In the genomic region with DNA sequence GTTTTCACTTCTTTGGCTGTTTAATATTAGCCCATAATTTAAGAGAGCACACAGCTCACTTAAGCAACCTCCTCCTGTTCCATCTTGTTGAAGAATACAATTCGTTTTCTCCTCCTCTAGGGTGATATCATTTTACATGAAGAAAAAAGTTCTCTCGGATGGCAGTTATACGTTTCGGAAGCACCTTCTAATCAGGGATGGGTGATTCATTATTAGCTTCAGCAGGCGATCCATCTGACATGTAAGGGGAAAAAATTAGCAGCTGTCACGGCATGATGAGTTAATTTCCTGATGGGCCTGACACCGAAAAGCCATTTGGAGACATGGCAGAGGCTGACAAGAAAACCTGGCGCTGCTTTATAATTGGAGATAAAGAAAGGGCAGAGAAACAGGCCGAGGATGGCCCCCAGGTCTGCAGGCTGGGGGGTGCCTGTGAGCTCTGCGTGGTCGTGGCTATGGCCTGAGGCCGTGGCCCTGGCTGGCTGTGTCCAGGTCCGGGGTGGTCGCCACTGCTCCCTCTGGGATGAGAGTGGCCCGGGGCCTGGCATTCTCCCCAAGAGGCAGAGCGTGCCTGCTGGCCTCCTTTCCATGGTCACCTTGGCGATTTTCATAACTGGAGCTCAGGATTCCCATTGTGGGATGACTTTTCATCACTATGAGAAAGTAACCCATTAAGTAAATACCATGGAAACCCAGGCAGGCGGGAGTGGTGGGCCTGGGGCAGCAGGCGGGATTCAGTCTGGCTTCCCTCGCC, we compare ENCODE assay signal across 17 cellular contexts.
DNase-seq lines count a peak whose midpoint lies in the region; ATAC-seq lines count a peak whose summit lies in the region.
"Had no signal": no experiment of that assay in that cellular context is flagged by ENCODE, and none has a peak within 500 bp of the region (broad histone marks: within the 10 kb centered on the region; RNA-seq: fewer than 3 reads in every experiment).

No MANE protein-coding gene starts in this region.

- H3K27me3 Mint-ChIP-seq in dendritic cell treated with granulocyte-macrophage colony-stimulating factor and Interleukin-4, amounts not matched to agents 40 ng/mL and 50 ng/mL, for 4 days: no peaks in the 10 kb centered on the region
- H3K27me3 Mint-ChIP-seq in naive thymus-derived CD8-positive, alpha-beta T cell: no peaks in the 10 kb centered on the region
- H3K27me3 Mint-ChIP-seq: activated naive CD8-positive, alpha-beta T cell treated with anti-CD3 and anti-CD28 coated beads, Interleukin-2, amount 10 ng/mL, durations not matched to agents 7 days and 5 days had no signal

- DNase-seq in NCI-H82 (lab: John Stamatoyannopoulos, UW) (peak; percentile 68), NCI-H82 treated with DMSO at 0.1 percent for 48 hours (lab: John Stamatoyannopoulos, UW; ENCODE audit: unreplicated experiment) (no peak), D341Med (ENCODE audit: low spot score) (peak; percentile 37), HuH-7.5 (ENCODE audit: low spot score) (no peak), NCI-H1417 treated with DMSO at 0.1 percent for 48 hours (lab: John Stamatoyannopoulos, UW) (no peak), NCI-H1694 treated with DMSO at 0.1 percent for 48 hours (lab: John Stamatoyannopoulos, UW) (no peak)
- peak in 1 of 10 donors; percentile 51 for DNase-seq in naive thymus-derived CD8-positive, alpha-beta T cell
- DNase-seq: 8988T; activated CD8-positive, alpha-beta memory T cell treated with anti-CD3 and anti-CD28 coated beads, Interleukin-2, amount 50 U/mL, for 4 hours; activated naive CD8-positive, alpha-beta T cell treated with anti-CD3 and anti-CD28 coated beads, Interleukin-2, amount 10 ng/mL, durations not matched to agents 7 days and 5 days; DMS79 treated with DMSO at 0.1 percent for 48 hours; effector CD8-positive, alpha-beta T cell; IMR-90; NCI-H187 treated with DMSO at 0.1 percent for 48 hours; stimulated activated CD4-positive, alpha-beta T cell treated with anti-CD3 and anti-CD28 coated beads, Interleukin-12 subunit alpha, Interleukin-12 subunit beta, amount 100 ng/mL, for 4 hours; stimulated activated naive CD4-positive, alpha-beta T cell had no signal

- POLR2A ChIA-PET in naive thymus-derived CD8-positive, alpha-beta T cell (lab: Charles Lee): no interaction called here

- peaks cover 52% of the 10 kb centered on the region for H3K4me1 Mint-ChIP-seq in dendritic cell treated with granulocyte-macrophage colony-stimulating factor and Interleukin-4, amounts not matched to agents 40 ng/mL and 50 ng/mL, for 4 days (ENCODE audit: low read depth)
- peaks cover 21 to 53% (median 40%) of the 10 kb centered on the region in 4 donors for H3K4me1 Mint-ChIP-seq in naive thymus-derived CD8-positive, alpha-beta T cell

- peaks cover 21% of the 10 kb centered on the region for H3K36me3 Mint-ChIP-seq in dendritic cell treated with granulocyte-macrophage colony-stimulating factor and Interleukin-4, amounts not matched to agents 40 ng/mL and 50 ng/mL, for 4 days (ENCODE audit: low read depth)
- peaks cover 8 to 16% (median 10%) of the 10 kb centered on the region in 3 donors for H3K36me3 Mint-ChIP-seq in naive thymus-derived CD8-positive, alpha-beta T cell

- intact Hi-C loops in dendritic cell treated with granulocyte-macrophage colony-stimulating factor and Interleukin-4, amounts not matched to agents 40 ng/mL and 50 ng/mL, for 4 days (cut with micrococcal nuclease): loop anchor here (10.0 kb wide), 1 partner anchor 136 kb away; a partner anchor contains a TSS

- H3K9me3 Mint-ChIP-seq in dendritic cell treated with granulocyte-macrophage colony-stimulating factor and Interleukin-4, amounts not matched to agents 40 ng/mL and 50 ng/mL, for 4 days: peaks cover 7% of the 10 kb centered on the region
- peaks cover 0 to 14% (median 4%) of the 10 kb centered on the region in 9 donors for H3K9me3 Mint-ChIP-seq in naive thymus-derived CD8-positive, alpha-beta T cell
- H3K9me3 Mint-ChIP-seq: activated naive CD8-positive, alpha-beta T cell treated with anti-CD3 and anti-CD28 coated beads, Interleukin-2, amount 10 ng/mL, durations not matched to agents 7 days and 5 days had no signal

- peak overlapping the region; percentile 87 for H3K27ac Mint-ChIP-seq in dendritic cell treated with granulocyte-macrophage colony-stimulating factor and Interleukin-4, amounts not matched to agents 40 ng/mL and 50 ng/mL, for 4 days
- peak overlapping the region; percentile 18 to 100 (median 96) for H3K27ac Mint-ChIP-seq in naive thymus-derived CD8-positive, alpha-beta T cell

- no peak overlapping the region for H3K4me3 Mint-ChIP-seq in dendritic cell treated with granulocyte-macrophage colony-stimulating factor and Interleukin-4, amounts not matched to agents 40 ng/mL and 50 ng/mL, for 4 days
- H3K4me3 Mint-ChIP-seq in naive thymus-derived CD8-positive, alpha-beta T cell: peak overlapping the region in 3 of 10 donors; percentile 36 to 93 (median 80)
- H3K4me3 Mint-ChIP-seq: activated naive CD8-positive, alpha-beta T cell treated with anti-CD3 and anti-CD28 coated beads, Interleukin-2, amount 10 ng/mL, durations not matched to agents 7 days and 5 days had no signal

- ATAC-seq in naive thymus-derived CD8-positive, alpha-beta T cell: no peak

Comparison
In these comparisons a context has a peak if more than half of its experiments do, and no peak if none do; other contexts are left out.
1. DNase-seq: peak in NCI-H82 (single experiment) and D341Med (single experiment); none in NCI-H82 treated with DMSO at 0.1 percent for 48 hours (single experiment), HuH-7.5 (single experiment), NCI-H1417 treated with DMSO at 0.1 percent for 48 hours (single experiment) and NCI-H1694 treated with DMSO at 0.1 percent for 48 hours (single experiment).